ENCODE assay signal across 21 cellular contexts in genomic region chr1:200542162-200542561, GRCh38.
A peak's percentile ranks its signal among the peaks of the same experiment; 100 is the strongest.
DNase-seq lines count a peak whose midpoint lies in the region; ATAC-seq and TF ChIP-seq lines count a peak whose summit lies in the region.
"Had no signal": no experiment of that assay in that cellular context is flagged by ENCODE, and none has a peak within 500 bp of the region (broad histone marks: within the 10 kb centered on the region; RNA-seq: fewer than 3 reads in every experiment).

No MANE protein-coding gene starts in this region.

- intact Hi-C loops in posterior cingulate gyrus (cut with DNase I), result no loop called here

- no peak overlapping the region for H3K27ac Mint-ChIP-seq in osteocyte (ENCODE audit: unreplicated experiment)
- H3K27ac Mint-ChIP-seq: CD8-positive, alpha-beta T cell; HFFc6 had no signal

- no peaks in the 10 kb centered on the region for H3K36me3 Mint-ChIP-seq in osteocyte (ENCODE audit: unreplicated experiment)
- H3K36me3 Mint-ChIP-seq: CD8-positive, alpha-beta T cell had no signal

- peaks cover 11% of the 10 kb centered on the region for H3K27me3 Mint-ChIP-seq in osteocyte (ENCODE audit: unreplicated experiment)

- TF ChIP-seq CTCF in osteocyte (IDR thresholded peaks at IDR 0.05), result no peak

- ATAC-seq in GM18909 (IDR thresholded peaks at IDR 0.05; ENCODE audit: poor library complexity, unreplicated experiment), result no peak
- ATAC-seq: A549; CD8-positive, alpha-beta T cell; Right ventricle myocardium inferior; SK-N-SH treated with all-trans-retinoic acid at 6 μM for 48 hours had no signal

- no peaks in the 10 kb centered on the region for H3K4me1 Mint-ChIP-seq in osteocyte (ENCODE audit: unreplicated experiment)

- DNase-seq in M059J (ENCODE audit: low read depth) (peak; percentile 44), SW480 (ENCODE audit: low spot score) (peak; percentile 8), osteocyte (ENCODE audit: extremely low spot score, unreplicated experiment) (peak; percentile 23), NCI-H69 (lab: John Stamatoyannopoulos, UW) (no peak), COR-L47 (lab: John Stamatoyannopoulos, UW) (no peak), posterior cingulate gyrus (no peak)
- DNase-seq: CD8-positive, alpha-beta T cell; DMS79 treated with DMSO at 0.1 percent for 48 hours; GF-D8; H7; HFFc6; KG1; MM.1S; NCI-H2029; NCI-H526 treated with DMSO at 0.1 percent for 48 hours; OCI-M1; SJCRH30 had no signal

- no peaks in the 10 kb centered on the region for H3K9me3 Mint-ChIP-seq in osteocyte (ENCODE audit: unreplicated experiment)
- H3K9me3 Mint-ChIP-seq: CD8-positive, alpha-beta T cell; HFFc6 had no signal

- H3K4me3 Mint-ChIP-seq in osteocyte (ENCODE audit: unreplicated experiment), result no peak overlapping the region
- H3K4me3 Mint-ChIP-seq: CD8-positive, alpha-beta T cell; HFFc6 had no signal

Comparison
In these comparisons a context has a peak if more than half of its experiments do, and no peak if none do; other contexts are left out.
1. DNase-seq: peak in M059J (single experiment), SW480 (single experiment) and osteocyte (single experiment); none in NCI-H69 (single experiment), COR-L47 (single experiment) and posterior cingulate gyrus (0 of 10).